ENCODE assay signal across 30 cellular contexts in the genomic region with DNA sequence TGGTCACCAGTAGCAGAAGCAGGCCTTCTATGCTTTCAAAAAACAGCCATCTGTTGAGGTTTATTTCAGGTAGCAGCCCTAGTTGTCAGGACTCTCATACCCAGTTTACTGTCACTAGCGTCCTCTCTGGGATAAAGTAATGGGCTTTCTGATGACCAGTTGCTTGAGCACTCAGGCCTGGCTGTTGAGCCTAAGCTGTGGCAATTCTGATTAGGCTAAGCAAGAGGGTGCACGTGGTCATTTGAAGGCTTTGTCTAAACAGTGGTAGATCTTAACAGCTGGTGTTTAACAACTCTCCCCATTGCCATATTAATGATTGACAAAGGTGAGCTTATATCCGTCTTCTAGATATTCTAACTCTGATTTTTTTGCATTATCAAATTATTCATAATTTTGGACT.
"Had no signal": no experiment of that assay in that cellular context is flagged by ENCODE, and none has a peak within 500 bp of the region (broad histone marks: within the 10 kb centered on the region; RNA-seq: fewer than 3 reads in every experiment).

No MANE protein-coding gene starts in this region.

- H3K79me2 ChIP-seq: parathyroid adenoma had no signal

- H3K36me3 ChIP-seq: neutrophil, right lobe of liver, sigmoid colon, stomach, thoracic aorta, thyroid gland, tibial nerve, upper lobe of left lung, vagina had no signal

- H3K36me3 Mint-ChIP-seq: naive thymus-derived CD8-positive, alpha-beta T cell; natural killer cell treated with Interleukin-12 subunit alpha and Interleukin-12 subunit beta and Interleukin-15 and Interleukin-18, amount 100 ng/mL, for 72 hours; stimulated activated effector memory CD8-positive, alpha-beta T cell treated with anti-CD3 and anti-CD28 coated beads, Interleukin-12 subunit alpha, Interleukin-12 subunit beta, amount 100 ng/mL, for 72 hours; stimulated activated naive B cell treated with anti-CD40 and anti-IgM and Interleukin-4, amounts not matched to agents 10 μg/mL and 1 μg/mL and 100 μg/mL, for 72 hours had no signal

- H3K4me1 Mint-ChIP-seq: naive thymus-derived CD8-positive, alpha-beta T cell; nephron progenitor cell; stimulated activated effector memory CD8-positive, alpha-beta T cell treated with anti-CD3 and anti-CD28 coated beads, Interleukin-12 subunit alpha, Interleukin-12 subunit beta, amount 100 ng/mL, for 72 hours; stimulated activated naive B cell treated with anti-CD40 and anti-IgM and Interleukin-4, amounts not matched to agents 10 μg/mL and 1 μg/mL and 100 μg/mL, for 72 hours had no signal

- H3K27ac ChIP-seq: neutrophil, parathyroid adenoma, psoas muscle, right lobe of liver, sigmoid colon, stomach, thoracic aorta, thyroid gland, tibial nerve, upper lobe of left lung, vagina had no signal

- H3K4me1 ChIP-seq: parathyroid adenoma, psoas muscle, right lobe of liver, sigmoid colon, stomach, tibial nerve, upper lobe of left lung, vagina had no signal

- DNase-seq: naive thymus-derived CD8-positive, alpha-beta T cell; nephron progenitor cell; nucleus accumbens; posterior cingulate gyrus; psoas muscle; right cardiac atrium; right lobe of liver; sigmoid colon; small intestine; stimulated activated CD4-positive, alpha-beta T cell treated with anti-CD3 and anti-CD28 coated beads, Interleukin-15, amount 100 ng/mL, for 24 hours; stimulated activated CD4-positive, alpha-beta T cell treated with anti-CD3 and anti-CD28 coated beads, Interleukin-2, amount 100 ng/mL, for 24 hours; stimulated activated CD4-positive, alpha-beta T cell treated with anti-CD3 and anti-CD28 coated beads, Interleukin-2, amount 100 ng/mL, for 48 hours; stimulated activated CD4-positive, alpha-beta T cell treated with anti-CD3 and anti-CD28 coated beads, Interleukin-4, amount 100 ng/mL, for 24 hours; stimulated activated naive B cell treated with anti-CD40 and anti-IgM and Interleukin-4, amounts not matched to agents 10 μg/mL and 1 μg/mL and 100 μg/mL, for 72 hours; stimulated activated naive CD4-positive, alpha-beta T cell treated with Interleukin-2 at 50 U/mL for 16 hours; stomach; thyroid gland; trophoblast cell; upper lobe of left lung had no signal

- H3K9me3 Mint-ChIP-seq: natural killer cell treated with Interleukin-12 subunit alpha and Interleukin-12 subunit beta and Interleukin-15 and Interleukin-18, amount 100 ng/mL, for 72 hours; neural crest cell; stimulated activated effector memory CD8-positive, alpha-beta T cell treated with anti-CD3 and anti-CD28 coated beads, Interleukin-12 subunit alpha, Interleukin-12 subunit beta, amount 100 ng/mL, for 72 hours; stimulated activated naive B cell treated with anti-CD40 and anti-IgM and Interleukin-4, amounts not matched to agents 10 μg/mL and 1 μg/mL and 100 μg/mL, for 72 hours; stimulated activated naive CD8-positive, alpha-beta T cell treated with anti-CD3 and anti-CD28 coated beads, Interleukin-15, Interleukin-2, amounts not matched to agents 100 ng/mL and 50 ng/mL, for 24 hours had no signal

- H3K27me3 Mint-ChIP-seq: natural killer cell treated with Interleukin-12 subunit alpha and Interleukin-12 subunit beta and Interleukin-15 and Interleukin-18, amount 100 ng/mL, for 72 hours had no signal

- H3K27ac Mint-ChIP-seq: naive thymus-derived CD8-positive, alpha-beta T cell; natural killer cell treated with Interleukin-12 subunit alpha and Interleukin-12 subunit beta and Interleukin-15 and Interleukin-18, amount 100 ng/mL, for 72 hours; progenitor cell of endocrine pancreas; stimulated activated effector memory CD8-positive, alpha-beta T cell treated with anti-CD3 and anti-CD28 coated beads, Interleukin-12 subunit alpha, Interleukin-12 subunit beta, amount 100 ng/mL, for 72 hours; stimulated activated naive B cell treated with anti-CD40 and anti-IgM and Interleukin-4, amounts not matched to agents 10 μg/mL and 1 μg/mL and 100 μg/mL, for 72 hours; stimulated activated naive CD8-positive, alpha-beta T cell treated with anti-CD3 and anti-CD28 coated beads, Interleukin-15, Interleukin-2, amounts not matched to agents 100 ng/mL and 50 ng/mL, for 24 hours had no signal

- FAIRE-seq: small intestine, urothelium cell line had no signal

- H3K9me3 ChIP-seq: neutrophil, psoas muscle, right lobe of liver, sigmoid colon, stomach, thoracic aorta, thyroid gland, tibial nerve, upper lobe of left lung, vagina had no signal

- H3K27me3 ChIP-seq: neutrophil, right lobe of liver, sigmoid colon, stomach, thyroid gland, tibial nerve, upper lobe of left lung, vagina had no signal

- H3K9ac ChIP-seq: parathyroid adenoma had no signal

- ATAC-seq: naive thymus-derived CD8-positive, alpha-beta T cell; natural killer cell treated with Interleukin-12 subunit alpha and Interleukin-12 subunit beta and Interleukin-15 and Interleukin-18, amount 100 ng/mL, for 72 hours; psoas muscle; right cardiac atrium; right lobe of liver; stimulated activated effector memory CD8-positive, alpha-beta T cell treated with anti-CD3 and anti-CD28 coated beads, Interleukin-12 subunit alpha, Interleukin-12 subunit beta, amount 100 ng/mL, for 72 hours; stimulated activated naive B cell treated with anti-CD40 and anti-IgM and Interleukin-4, amounts not matched to agents 10 μg/mL and 1 μg/mL and 100 μg/mL, for 72 hours had no signal

- H3K4me3 ChIP-seq: psoas muscle, right lobe of liver, sigmoid colon, stomach, thoracic aorta, thyroid gland, tibial nerve, upper lobe of left lung, vagina had no signal

- H2AFZ ChIP-seq: parathyroid adenoma had no signal

- H3K4me3 Mint-ChIP-seq: naive thymus-derived CD8-positive, alpha-beta T cell; natural killer cell treated with Interleukin-12 subunit alpha and Interleukin-12 subunit beta and Interleukin-15 and Interleukin-18, amount 100 ng/mL, for 72 hours; nephron progenitor cell; neural crest cell; stimulated activated effector memory CD8-positive, alpha-beta T cell treated with anti-CD3 and anti-CD28 coated beads, Interleukin-12 subunit alpha, Interleukin-12 subunit beta, amount 100 ng/mL, for 72 hours; stimulated activated naive B cell treated with anti-CD40 and anti-IgM and Interleukin-4, amounts not matched to agents 10 μg/mL and 1 μg/mL and 100 μg/mL, for 72 hours; stimulated activated naive CD8-positive, alpha-beta T cell treated with anti-CD3 and anti-CD28 coated beads, Interleukin-15, Interleukin-2, amounts not matched to agents 100 ng/mL and 50 ng/mL, for 24 hours had no signal
